Comparison of ENCODE assay signal across 33 cellular contexts in the genomic region with DNA sequence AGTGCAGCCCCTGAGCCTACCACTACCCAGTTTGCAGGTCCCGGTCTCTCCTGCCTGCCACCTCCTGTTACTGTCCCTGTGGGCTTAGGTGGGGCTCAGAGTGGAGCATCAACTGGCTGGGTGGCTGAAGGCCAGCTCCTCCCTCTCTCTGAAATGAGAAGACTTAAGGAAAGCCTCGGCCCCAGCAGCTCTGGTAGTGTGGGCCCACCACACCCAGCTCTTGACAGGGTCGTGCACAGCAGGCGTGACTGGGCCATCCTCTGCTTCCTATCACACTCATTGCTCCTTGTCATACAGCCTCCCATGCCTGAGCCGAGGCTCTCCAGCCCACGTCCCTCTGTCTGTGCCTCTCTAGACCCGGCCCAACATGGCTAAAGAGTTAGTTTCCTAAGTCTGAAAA.
"Had no signal": no experiment of that assay in that cellular context is flagged by ENCODE, and none has a peak within 500 bp of the region (broad histone marks: within the 10 kb centered on the region; RNA-seq: fewer than 3 reads in every experiment).

No MANE protein-coding gene starts in this region.

- H3K27me3 ChIP-seq: adrenal gland, ascending aorta, brain microvascular endothelial cell, dorsolateral prefrontal cortex had no signal

- H3K27me3 Mint-ChIP-seq: activated CD4-positive, alpha-beta memory T cell treated with anti-CD3 and anti-CD28 coated beads for 36 hours; activated CD8-positive, alpha-beta memory T cell treated with anti-CD3 and anti-CD28 coated beads, Interleukin-2, amount 10 ng/mL, durations not matched to agents 7 days and 5 days; activated naive CD4-positive, alpha-beta T cell treated with anti-CD3 and anti-CD28 coated beads, Interleukin-2, amount 50 U/mL, for 24 hours; activated naive CD8-positive, alpha-beta T cell treated with anti-CD3 and anti-CD28 coated beads for 36 hours; dendritic cell treated with granulocyte-macrophage colony-stimulating factor and Interleukin-4, amounts not matched to agents 40 ng/mL and 50 ng/mL, for 4 days; T-helper 17 cell had no signal

- H3K36me3 Mint-ChIP-seq: activated CD4-positive, alpha-beta memory T cell treated with anti-CD3 and anti-CD28 coated beads for 36 hours; activated CD8-positive, alpha-beta memory T cell treated with anti-CD3 and anti-CD28 coated beads, Interleukin-2, amount 10 ng/mL, durations not matched to agents 7 days and 5 days; activated naive CD4-positive, alpha-beta T cell treated with anti-CD3 and anti-CD28 coated beads, Interleukin-2, amount 50 U/mL, for 24 hours; activated naive CD8-positive, alpha-beta T cell treated with anti-CD3 and anti-CD28 coated beads for 36 hours had no signal

- H3K4me1 ChIP-seq: adrenal gland, ascending aorta had no signal

- H3K9me3 ChIP-seq: adrenal gland, ascending aorta had no signal

- H3K27ac ChIP-seq: adrenal gland, ascending aorta, brain microvascular endothelial cell, coronary artery, WERI-Rb-1 had no signal

- ATAC-seq: activated CD4-positive, alpha-beta T cell treated with anti-CD3 and anti-CD28 coated beads for 36 hours; activated CD8-positive, alpha-beta memory T cell treated with anti-CD3 and anti-CD28 coated beads, Interleukin-2, amount 10 ng/mL, durations not matched to agents 7 days and 5 days; activated CD8-positive, alpha-beta T cell treated with anti-CD3 and anti-CD28 coated beads, Interleukin-2, amount 10 ng/mL, durations not matched to agents 7 days and 5 days; esophagus mucosa; T-helper 17 cell had no signal

- H3K4me3 ChIP-seq: adrenal gland, ascending aorta, coronary artery, dorsolateral prefrontal cortex had no signal

- H3K9me3 Mint-ChIP-seq: activated CD4-positive, alpha-beta T cell treated with anti-CD3 and anti-CD28 coated beads, Interleukin-2, amount 10 ng/mL, durations not matched to agents 24 days and 14 days; activated naive CD4-positive, alpha-beta T cell treated with anti-CD3 and anti-CD28 coated beads, Interleukin-2, amount 50 U/mL, for 24 hours; activated naive CD8-positive, alpha-beta T cell treated with anti-CD3 and anti-CD28 coated beads for 36 hours; activated naive CD8-positive, alpha-beta T cell treated with anti-CD3 and anti-CD28 coated beads, Interleukin-2, amount 50 U/mL, for 24 hours; activated T-helper 1 cell treated with anti-CD3 and anti-CD28 coated beads, Interleukin-12 subunit alpha, Interleukin-12 subunit beta, Interleukin-2, Interleukin-4 antibody, amounts not matched to agents 30 ng/mL and 10 ng/mL and 1 ng/mL, durations not matched to agents 14 hours and 24 hours and 36 hours; activated T-helper 2 cell treated with anti-CD3 and anti-CD28 coated beads, Interferon-gamma antibody, Interleukin-2, Interleukin-4, amounts not matched to agents 10 μg/mL and 5 μg/mL and 100 μg/mL, durations not matched to agents 14 hours and 24 hours and 36 hours; dendritic cell treated with granulocyte-macrophage colony-stimulating factor and Interleukin-4, amounts not matched to agents 40 ng/mL and 50 ng/mL, for 4 days; T-helper 2 cell treated with Interferon-gamma antibody and Interleukin-4, amounts not matched to agents 5 μg/mL and 100 μg/mL, for 36 hours had no signal

- H3K4me1 Mint-ChIP-seq: activated CD4-positive, alpha-beta T cell treated with anti-CD3 and anti-CD28 coated beads for 36 hours; activated CD4-positive, alpha-beta T cell treated with anti-CD3 and anti-CD28 coated beads, Interleukin-2, amount 10 ng/mL, durations not matched to agents 24 days and 14 days; activated CD8-positive, alpha-beta memory T cell treated with anti-CD3 and anti-CD28 coated beads, Interleukin-2, amount 10 ng/mL, durations not matched to agents 7 days and 5 days; activated naive CD4-positive, alpha-beta T cell treated with anti-CD3 and anti-CD28 coated beads, Interleukin-2, amount 50 U/mL, for 24 hours; activated naive CD8-positive, alpha-beta T cell treated with anti-CD3 and anti-CD28 coated beads for 36 hours; activated naive CD8-positive, alpha-beta T cell treated with anti-CD3 and anti-CD28 coated beads, Interleukin-2, amount 50 U/mL, for 24 hours; central memory CD8-positive, alpha-beta T cell; endodermal cell had no signal

- DNase-seq: activated CD4-positive, alpha-beta memory T cell treated with anti-CD3 and anti-CD28 coated beads for 36 hours; activated CD4-positive, alpha-beta T cell treated with anti-CD3 and anti-CD28 coated beads for 36 hours; activated CD4-positive, alpha-beta T cell treated with anti-CD3 and anti-CD28 coated beads, Interleukin-2, amount 10 ng/mL, durations not matched to agents 24 days and 14 days; activated CD4-positive, CD25-positive, alpha-beta regulatory T cell; activated CD4-positive, CD25-positive, alpha-beta regulatory T cell treated with anti-CD3 and anti-CD28 coated beads, Interleukin-2, amount 50 U/mL, for 72 hours; activated CD8-positive, alpha-beta memory T cell treated with anti-CD3 and anti-CD28 coated beads, Interleukin-2, amount 10 ng/mL, durations not matched to agents 7 days and 5 days; activated CD8-positive, alpha-beta memory T cell treated with anti-CD3 and anti-CD28 coated beads, Interleukin-2, amount 50 U/mL, for 4 hours; activated CD8-positive, alpha-beta T cell treated with anti-CD3 and anti-CD28 coated beads, Interleukin-2, amount 10 ng/mL, durations not matched to agents 7 days and 5 days; activated effector memory CD4-positive, alpha-beta T cell treated with anti-CD3 and anti-CD28 coated beads, Interleukin-2, amount 50 U/mL, for 16 hours; activated naive CD4-positive, alpha-beta T cell treated with anti-CD3 and anti-CD28 coated beads for 36 hours; activated naive CD8-positive, alpha-beta T cell treated with anti-CD3 and anti-CD28 coated beads for 36 hours; activated naive CD8-positive, alpha-beta T cell treated with anti-CD3 and anti-CD28 coated beads, Interleukin-2, amount 50 U/mL, for 24 hours; activated T-cell treated with anti-CD3 and anti-CD28 coated beads, Interleukin-2, amount 50 U/mL, for 1 hour; activated T-cell treated with anti-CD3 and anti-CD28 coated beads, Interleukin-2, amount 50 U/mL, for 48 hours; adrenal gland; brain microvascular endothelial cell; effector memory CD4-positive, alpha-beta T cell; endodermal cell; foreskin fibroblast; T-helper 1 cell; T-helper 17 cell; T1000; WERI-Rb-1 had no signal

- H3K27ac Mint-ChIP-seq: activated CD4-positive, alpha-beta memory T cell treated with anti-CD3 and anti-CD28 coated beads for 36 hours; activated CD4-positive, alpha-beta T cell treated with anti-CD3 and anti-CD28 coated beads for 36 hours; activated CD4-positive, alpha-beta T cell treated with anti-CD3 and anti-CD28 coated beads, Interleukin-2, amount 10 ng/mL, durations not matched to agents 24 days and 14 days; activated CD8-positive, alpha-beta memory T cell treated with anti-CD3 and anti-CD28 coated beads, Interleukin-2, amount 10 ng/mL, durations not matched to agents 7 days and 5 days; activated CD8-positive, alpha-beta T cell treated with anti-CD3 and anti-CD28 coated beads, Interleukin-2, amount 10 ng/mL, durations not matched to agents 7 days and 5 days; activated naive CD4-positive, alpha-beta T cell treated with anti-CD3 and anti-CD28 coated beads for 36 hours; activated naive CD4-positive, alpha-beta T cell treated with anti-CD3 and anti-CD28 coated beads, Interleukin-2, amount 50 U/mL, for 24 hours; activated naive CD8-positive, alpha-beta T cell treated with anti-CD3 and anti-CD28 coated beads for 36 hours; activated naive CD8-positive, alpha-beta T cell treated with anti-CD3 and anti-CD28 coated beads, Interleukin-2, amount 50 U/mL, for 24 hours; activated T-helper 1 cell treated with anti-CD3 and anti-CD28 coated beads, Interleukin-12 subunit alpha, Interleukin-12 subunit beta, Interleukin-2, Interleukin-4 antibody, amounts not matched to agents 30 ng/mL and 10 ng/mL and 1 ng/mL, durations not matched to agents 14 hours and 24 hours and 36 hours; activated T-helper 2 cell treated with anti-CD3 and anti-CD28 coated beads, Interferon-gamma antibody, Interleukin-2, Interleukin-4, amounts not matched to agents 10 μg/mL and 5 μg/mL and 100 μg/mL, durations not matched to agents 14 hours and 24 hours and 36 hours; dendritic cell treated with granulocyte-macrophage colony-stimulating factor and Interleukin-4, amounts not matched to agents 40 ng/mL and 50 ng/mL, for 4 days; endodermal cell; T-helper 17 cell; T-helper 2 cell treated with Interferon-gamma antibody and Interleukin-4, amounts not matched to agents 5 μg/mL and 100 μg/mL, for 36 hours had no signal

- H3K36me3 ChIP-seq: adrenal gland, ascending aorta, brain microvascular endothelial cell, WERI-Rb-1 had no signal

- H3K4me3 Mint-ChIP-seq: activated CD4-positive, alpha-beta memory T cell treated with anti-CD3 and anti-CD28 coated beads for 36 hours; activated CD4-positive, alpha-beta T cell treated with anti-CD3 and anti-CD28 coated beads for 36 hours; activated CD4-positive, alpha-beta T cell treated with anti-CD3 and anti-CD28 coated beads, Interleukin-2, amount 10 ng/mL, durations not matched to agents 24 days and 14 days; activated CD8-positive, alpha-beta memory T cell treated with anti-CD3 and anti-CD28 coated beads, Interleukin-2, amount 10 ng/mL, durations not matched to agents 7 days and 5 days; activated CD8-positive, alpha-beta T cell treated with anti-CD3 and anti-CD28 coated beads, Interleukin-2, amount 10 ng/mL, durations not matched to agents 7 days and 5 days; activated naive CD4-positive, alpha-beta T cell treated with anti-CD3 and anti-CD28 coated beads for 36 hours; activated naive CD4-positive, alpha-beta T cell treated with anti-CD3 and anti-CD28 coated beads, Interleukin-2, amount 50 U/mL, for 24 hours; activated naive CD8-positive, alpha-beta T cell treated with anti-CD3 and anti-CD28 coated beads for 36 hours; activated naive CD8-positive, alpha-beta T cell treated with anti-CD3 and anti-CD28 coated beads, Interleukin-2, amount 50 U/mL, for 24 hours; activated T-helper 1 cell treated with anti-CD3 and anti-CD28 coated beads, Interleukin-12 subunit alpha, Interleukin-12 subunit beta, Interleukin-2, Interleukin-4 antibody, amounts not matched to agents 30 ng/mL and 10 ng/mL and 1 ng/mL, durations not matched to agents 14 hours and 24 hours and 36 hours; central memory CD8-positive, alpha-beta T cell; dendritic cell treated with granulocyte-macrophage colony-stimulating factor and Interleukin-4, amounts not matched to agents 40 ng/mL and 50 ng/mL, for 4 days; endodermal cell; T-helper 17 cell; T-helper 2 cell treated with Interferon-gamma antibody and Interleukin-4, amounts not matched to agents 5 μg/mL and 100 μg/mL, for 36 hours had no signal
